In the genomic region with DNA sequence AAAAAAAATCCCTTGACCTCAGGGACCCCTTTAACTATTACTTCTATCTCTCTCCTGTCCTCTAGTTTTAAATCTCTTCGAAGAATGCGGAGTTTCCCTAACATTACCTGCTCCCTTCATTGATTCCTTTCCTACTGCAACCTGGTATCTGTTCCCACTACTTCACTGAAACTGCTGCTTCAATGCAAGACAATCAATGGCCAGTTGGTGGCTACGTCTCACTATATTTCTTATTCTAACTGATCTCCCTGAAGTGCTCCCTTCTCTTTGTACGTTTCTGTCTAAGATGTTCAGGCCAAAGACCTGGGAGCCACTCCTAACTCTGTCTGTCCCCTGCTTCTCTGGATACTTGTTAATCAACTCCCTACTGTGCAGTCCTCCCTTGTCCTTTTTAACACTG, we compare ENCODE assay signal across 1 cellular context.
TF ChIP-seq lines count a peak whose summit lies in the region.

No MANE protein-coding gene starts in this region.

TF ChIP-seq in GM23338, 12 proteins besides CTCF, POLR2A, EP300 and RAD21 (continued from another document):
- TF ChIP-seq, protein P1, sequence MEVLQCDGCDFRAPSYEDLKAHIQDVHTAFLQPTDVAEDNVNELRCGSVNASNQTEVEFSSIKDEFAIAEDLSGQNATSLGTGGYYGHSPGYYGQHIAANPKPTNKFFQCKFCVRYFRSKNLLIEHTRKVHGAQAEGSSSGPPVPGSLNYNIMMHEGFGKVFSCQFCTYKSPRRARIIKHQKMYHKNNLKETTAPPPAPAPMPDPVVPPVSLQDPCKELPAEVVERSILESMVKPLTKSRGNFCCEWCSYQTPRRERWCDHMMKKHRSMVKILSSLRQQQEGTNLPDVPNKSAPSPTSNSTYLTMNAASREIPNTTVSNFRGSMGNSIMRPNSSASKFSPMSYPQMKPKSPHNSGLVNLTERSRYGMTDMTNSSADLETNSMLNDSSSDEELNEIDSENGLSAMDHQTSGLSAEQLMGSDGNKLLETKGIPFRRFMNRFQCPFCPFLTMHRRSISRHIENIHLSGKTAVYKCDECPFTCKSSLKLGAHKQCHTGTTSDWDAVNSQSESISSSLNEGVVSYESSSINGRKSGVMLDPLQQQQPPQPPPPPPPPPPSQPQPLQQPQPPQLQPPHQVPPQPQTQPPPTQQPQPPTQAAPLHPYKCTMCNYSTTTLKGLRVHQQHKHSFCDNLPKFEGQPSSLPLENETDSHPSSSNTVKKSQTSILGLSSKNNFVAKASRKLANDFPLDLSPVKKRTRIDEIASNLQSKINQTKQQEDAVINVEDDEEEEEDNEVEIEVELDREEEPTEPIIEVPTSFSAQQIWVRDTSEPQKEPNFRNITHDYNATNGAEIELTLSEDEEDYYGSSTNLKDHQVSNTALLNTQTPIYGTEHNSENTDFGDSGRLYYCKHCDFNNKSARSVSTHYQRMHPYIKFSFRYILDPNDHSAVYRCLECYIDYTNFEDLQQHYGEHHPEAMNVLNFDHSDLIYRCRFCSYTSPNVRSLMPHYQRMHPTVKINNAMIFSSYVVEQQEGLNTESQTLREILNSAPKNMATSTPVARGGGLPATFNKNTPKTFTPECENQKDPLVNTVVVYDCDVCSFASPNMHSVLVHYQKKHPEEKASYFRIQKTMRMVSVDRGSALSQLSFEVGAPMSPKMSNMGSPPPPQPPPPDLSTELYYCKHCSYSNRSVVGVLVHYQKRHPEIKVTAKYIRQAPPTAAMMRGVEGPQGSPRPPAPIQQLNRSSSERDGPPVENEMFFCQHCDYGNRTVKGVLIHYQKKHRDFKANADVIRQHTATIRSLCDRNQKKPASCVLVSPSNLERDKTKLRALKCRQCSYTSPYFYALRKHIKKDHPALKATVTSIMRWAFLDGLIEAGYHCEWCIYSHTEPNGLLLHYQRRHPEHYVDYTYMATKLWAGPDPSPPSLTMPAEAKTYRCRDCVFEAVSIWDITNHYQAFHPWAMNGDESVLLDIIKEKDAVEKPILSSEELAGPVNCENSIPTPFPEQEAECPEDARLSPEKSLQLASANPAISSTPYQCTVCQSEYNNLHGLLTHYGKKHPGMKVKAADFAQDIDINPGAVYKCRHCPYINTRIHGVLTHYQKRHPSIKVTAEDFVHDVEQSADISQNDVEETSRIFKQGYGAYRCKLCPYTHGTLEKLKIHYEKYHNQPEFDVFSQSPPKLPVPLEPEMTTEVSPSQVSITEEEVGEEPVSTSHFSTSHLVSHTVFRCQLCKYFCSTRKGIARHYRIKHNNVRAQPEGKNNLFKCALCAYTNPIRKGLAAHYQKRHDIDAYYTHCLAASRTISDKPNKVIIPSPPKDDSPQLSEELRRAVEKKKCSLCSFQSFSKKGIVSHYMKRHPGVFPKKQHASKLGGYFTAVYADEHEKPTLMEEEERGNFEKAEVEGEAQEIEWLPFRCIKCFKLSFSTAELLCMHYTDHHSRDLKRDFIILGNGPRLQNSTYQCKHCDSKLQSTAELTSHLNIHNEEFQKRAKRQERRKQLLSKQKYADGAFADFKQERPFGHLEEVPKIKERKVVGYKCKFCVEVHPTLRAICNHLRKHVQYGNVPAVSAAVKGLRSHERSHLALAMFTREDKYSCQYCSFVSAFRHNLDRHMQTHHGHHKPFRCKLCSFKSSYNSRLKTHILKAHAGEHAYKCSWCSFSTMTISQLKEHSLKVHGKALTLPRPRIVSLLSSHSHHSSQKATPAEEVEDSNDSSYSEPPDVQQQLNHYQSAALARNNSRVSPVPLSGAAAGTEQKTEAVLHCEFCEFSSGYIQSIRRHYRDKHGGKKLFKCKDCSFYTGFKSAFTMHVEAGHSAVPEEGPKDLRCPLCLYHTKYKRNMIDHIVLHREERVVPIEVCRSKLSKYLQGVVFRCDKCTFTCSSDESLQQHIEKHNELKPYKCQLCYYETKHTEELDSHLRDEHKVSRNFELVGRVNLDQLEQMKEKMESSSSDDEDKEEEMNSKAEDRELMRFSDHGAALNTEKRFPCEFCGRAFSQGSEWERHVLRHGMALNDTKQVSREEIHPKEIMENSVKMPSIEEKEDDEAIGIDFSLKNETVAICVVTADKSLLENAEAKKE (CRISPR knock-in tag; IDR thresholded peaks at IDR 0.05): no peak
TF ChIP-seq in GM23338: peak in this region for 0.
